ENCODE assay signal across 17 cellular contexts in the genomic region with DNA sequence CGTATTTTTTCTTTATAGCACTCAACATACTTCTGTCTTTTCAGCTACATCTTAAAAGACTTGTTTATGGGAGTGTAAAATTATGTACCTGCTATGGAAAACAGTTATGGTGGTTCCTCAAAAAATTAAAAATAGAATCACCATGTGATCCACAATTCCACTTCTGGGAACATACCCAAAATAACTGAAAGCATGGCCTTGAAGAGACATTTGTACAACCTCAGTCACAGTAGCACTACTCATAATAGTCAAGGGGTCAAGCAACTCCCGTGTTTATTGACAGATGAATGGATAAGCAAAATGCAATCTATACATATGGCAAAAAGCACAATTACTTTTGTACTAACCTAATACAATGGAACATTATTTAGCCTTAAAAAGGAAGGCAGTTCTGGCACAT.
DNase-seq lines count a peak whose midpoint lies in the region; ATAC-seq and TF ChIP-seq lines count a peak whose summit lies in the region.
"Had no signal": no experiment of that assay in that cellular context is flagged by ENCODE, and none has a peak within 500 bp of the region (broad histone marks: within the 10 kb centered on the region; RNA-seq: fewer than 3 reads in every experiment).

No MANE protein-coding gene starts in this region.

- H3K36me3 ChIP-seq in body of pancreas (replicated peaks in 1 of 2; ENCODE audit: insufficient read depth in 1 of 2, low read depth in 2 of 2), result no peaks in the 10 kb centered on the region
- no peaks in the 10 kb centered on the region for H3K36me3 ChIP-seq in tibial nerve
- H3K36me3 ChIP-seq: BLaER1 had no signal

- no peak for TF ChIP-seq POLR2A in body of pancreas (IDR thresholded peaks at IDR 0.05)
- no peak for TF ChIP-seq POLR2A in tibial nerve (IDR thresholded peaks at IDR 0.05)

- no peaks in the 10 kb centered on the region for H3K36me3 Mint-ChIP-seq in activated CD8-positive, alpha-beta T cell treated with anti-CD3 and anti-CD28 coated beads for 36 hours (ENCODE audit: low read depth)
- H3K36me3 Mint-ChIP-seq: CD8-positive, alpha-beta memory T cell had no signal

- no peak for DNase-seq in Right ventricle myocardium superior
- no peak for DNase-seq in Right ventricle myocardium inferior (ENCODE audit: missing footprints)
- DNase-seq in body of pancreas, result no peak
- DNase-seq in left ventricle myocardium superior, result no peak
- no peak for DNase-seq in activated CD8-positive, alpha-beta T cell treated with anti-CD3 and anti-CD28 coated beads for 36 hours
- no peak for DNase-seq in tibial nerve (ENCODE audit: low spot score in 2 of 2)
- DNase-seq: AML-193; Caco-2; CD8-positive, alpha-beta memory T cell; DND-41; GDM1; HCEC 1CT; HFFc6 had no signal

- no peak for TF ChIP-seq CTCF in body of pancreas (IDR thresholded peaks at IDR 0.05)
- no peak for TF ChIP-seq CTCF in activated CD8-positive, alpha-beta T cell treated with anti-CD3 and anti-CD28 coated beads for 36 hours (IDR thresholded peaks at IDR 0.05)
- TF ChIP-seq CTCF in tibial nerve (IDR thresholded peaks at IDR 0.05), result no peak

- CTCF ChIA-PET in activated CD8-positive, alpha-beta T cell treated with anti-CD3 and anti-CD28 coated beads for 36 hours (lab: Charles Lee), result no interaction called here

- H3K4me1 ChIP-seq in body of pancreas (peaks cover 14% of the 10 kb centered on the region), tibial nerve (peaks cover 0 to 12% (median 0%) of the 10 kb centered on the region in 4 donors)
- H3K4me1 ChIP-seq: BLaER1 had no signal

- H3K9me3 ChIP-seq in body of pancreas (no peaks in the 10 kb centered on the region), tibial nerve (no peaks in the 10 kb centered on the region)

- H3K4me3 ChIP-seq in body of pancreas (no peak overlapping the region), tibial nerve (no peak overlapping the region)
- H3K4me3 ChIP-seq: BLaER1 had no signal

- 44 to 45% methylated on average over 2 of the region's 2 CpGs for WGBS in body of pancreas, 2 donors
- 57% methylated on average over 2 of the region's 2 CpGs for WGBS in tibial nerve, 2 donors

- H3K27me3 ChIP-seq in body of pancreas, result no peaks in the 10 kb centered on the region
- no peaks in the 10 kb centered on the region for H3K27me3 ChIP-seq in tibial nerve
- H3K27me3 ChIP-seq: BLaER1 had no signal

- no peaks in the 10 kb centered on the region for H3K27me3 Mint-ChIP-seq in activated CD8-positive, alpha-beta T cell treated with anti-CD3 and anti-CD28 coated beads for 36 hours

- H3K27ac Mint-ChIP-seq in activated CD8-positive, alpha-beta T cell treated with anti-CD3 and anti-CD28 coated beads for 36 hours, result no peak overlapping the region
- H3K27ac Mint-ChIP-seq: CD8-positive, alpha-beta memory T cell; HFFc6 had no signal

- no peak overlapping the region for H3K27ac ChIP-seq in body of pancreas
- no peak overlapping the region for H3K27ac ChIP-seq in tibial nerve
- H3K27ac ChIP-seq: 22Rv1, BLaER1, HL-60 had no signal

- intact Hi-C loops in Right ventricle myocardium superior (cut with DNase I), result no loop called here
- intact Hi-C loops in Right ventricle myocardium inferior (cut with DNase I), result no loop called here
- intact Hi-C loops in body of pancreas (cut with DNase I), result no loop called here
- intact Hi-C loops in left ventricle myocardium superior (cut with micrococcal nuclease), result no loop called here
- intact Hi-C loops in activated CD8-positive, alpha-beta T cell treated with anti-CD3 and anti-CD28 coated beads for 36 hours (cut with micrococcal nuclease), result no loop called here

- H3K4me3 Mint-ChIP-seq in activated CD8-positive, alpha-beta T cell treated with anti-CD3 and anti-CD28 coated beads for 36 hours, result no peak overlapping the region
- H3K4me3 Mint-ChIP-seq: CD8-positive, alpha-beta memory T cell; HFFc6 had no signal

- POLR2A ChIA-PET in activated CD8-positive, alpha-beta T cell treated with anti-CD3 and anti-CD28 coated beads for 36 hours (lab: Charles Lee), result no interaction called here

- ATAC-seq in Right ventricle myocardium superior (ENCODE audit: poor library complexity), result peak; percentile 70
- ATAC-seq in Right ventricle myocardium inferior, result no peak
- peak; percentile 50 for ATAC-seq in body of pancreas
- peak; percentile 80 for ATAC-seq in left ventricle myocardium superior
- ATAC-seq in activated CD8-positive, alpha-beta T cell treated with anti-CD3 and anti-CD28 coated beads for 36 hours, result no peak
- no peak for ATAC-seq in HG03097 (IDR thresholded peaks at IDR 0.05; ENCODE audit: low FRiP score, unreplicated experiment)

- H3K9me3 Mint-ChIP-seq in activated CD8-positive, alpha-beta T cell treated with anti-CD3 and anti-CD28 coated beads for 36 hours, result peaks cover 6% of the 10 kb centered on the region
- H3K9me3 Mint-ChIP-seq: HFFc6 had no signal

- no peaks in the 10 kb centered on the region for H3K4me1 Mint-ChIP-seq in activated CD8-positive, alpha-beta T cell treated with anti-CD3 and anti-CD28 coated beads for 36 hours (ENCODE audit: low read depth)

- no peak for TF ChIP-seq EP300 in tibial nerve (IDR thresholded peaks at IDR 0.05)

Comparison
In these comparisons a context has a peak if more than half of its experiments do, and no peak if none do; other contexts are left out.
1. ATAC-seq: peak in Right ventricle myocardium superior (single experiment), body of pancreas (single experiment) and left ventricle myocardium superior (single experiment); none in Right ventricle myocardium inferior (single experiment), activated CD8-positive, alpha-beta T cell treated with anti-CD3 and anti-CD28 coated beads for 36 hours (single experiment) and HG03097 (single experiment).